15 cellular contexts compared by ENCODE assay signal in genomic region chrX:80817002-80817401, GRCh38.
"Had no signal": no experiment of that assay in that cellular context is flagged by ENCODE, and none has a peak within 500 bp of the region (broad histone marks: within the 10 kb centered on the region; RNA-seq: fewer than 3 reads in every experiment).

No MANE protein-coding gene starts in this region.

- H3K4me3 Mint-ChIP-seq: activated CD4-positive, alpha-beta T cell treated with anti-CD3 and anti-CD28 coated beads, Interleukin-2, amount 10 ng/mL, durations not matched to agents 24 days and 14 days; neural crest cell; stimulated activated naive CD8-positive, alpha-beta T cell treated with anti-CD3 and anti-CD28 coated beads, Interleukin-15, amount 100 ng/mL, for 72 hours; T-helper 2 cell treated with Interferon-gamma antibody and Interleukin-4, amounts not matched to agents 5 μg/mL and 100 μg/mL, for 36 hours had no signal

- H3K4me1 ChIP-seq: left lung, psoas muscle, right lobe of liver had no signal

- H3K36me3 ChIP-seq: left lung, right lobe of liver had no signal

- H3K4me3 ChIP-seq: coronary artery, left lung, psoas muscle, right lobe of liver had no signal

- H3K27ac Mint-ChIP-seq: activated CD4-positive, alpha-beta T cell treated with anti-CD3 and anti-CD28 coated beads, Interleukin-2, amount 10 ng/mL, durations not matched to agents 24 days and 14 days; T-helper 2 cell treated with Interferon-gamma antibody and Interleukin-4, amounts not matched to agents 5 μg/mL and 100 μg/mL, for 36 hours had no signal

- H3K9me3 ChIP-seq: left lung, psoas muscle, right lobe of liver had no signal

- H3K27ac ChIP-seq: coronary artery, left lung, psoas muscle, right lobe of liver had no signal

- H3K9me3 Mint-ChIP-seq: activated CD4-positive, alpha-beta T cell treated with anti-CD3 and anti-CD28 coated beads, Interleukin-2, amount 10 ng/mL, durations not matched to agents 24 days and 14 days; neural crest cell; stimulated activated naive CD8-positive, alpha-beta T cell treated with anti-CD3 and anti-CD28 coated beads, Interleukin-15, amount 100 ng/mL, for 72 hours; T-helper 2 cell treated with Interferon-gamma antibody and Interleukin-4, amounts not matched to agents 5 μg/mL and 100 μg/mL, for 36 hours had no signal

- DNase-seq: activated CD4-positive, alpha-beta T cell treated with anti-CD3 and anti-CD28 coated beads, Interleukin-2, amount 10 ng/mL, durations not matched to agents 24 days and 14 days; activated CD4-positive, CD25-positive, alpha-beta regulatory T cell; activated naive CD4-positive, alpha-beta T cell; aorta; caudate nucleus; effector CD8-positive, alpha-beta T cell; islet precursor cell; left lung; mammary epithelial cell; psoas muscle; right lobe of liver; stimulated activated naive CD8-positive, alpha-beta T cell treated with anti-CD3 and anti-CD28 coated beads, Interleukin-15, amount 100 ng/mL, for 72 hours had no signal

- ATAC-seq: left lung; psoas muscle; right lobe of liver; stimulated activated naive CD8-positive, alpha-beta T cell treated with anti-CD3 and anti-CD28 coated beads, Interleukin-15, amount 100 ng/mL, for 72 hours had no signal

- H3K27me3 Mint-ChIP-seq: activated CD4-positive, alpha-beta T cell treated with anti-CD3 and anti-CD28 coated beads, Interleukin-2, amount 10 ng/mL, durations not matched to agents 24 days and 14 days; stimulated activated naive CD8-positive, alpha-beta T cell treated with anti-CD3 and anti-CD28 coated beads, Interleukin-15, amount 100 ng/mL, for 72 hours had no signal

- H3K27me3 ChIP-seq: left lung, right lobe of liver had no signal

- H3K4me1 Mint-ChIP-seq: neural crest cell had no signal
